15 cellular contexts compared by ENCODE assay signal in the genomic region with DNA sequence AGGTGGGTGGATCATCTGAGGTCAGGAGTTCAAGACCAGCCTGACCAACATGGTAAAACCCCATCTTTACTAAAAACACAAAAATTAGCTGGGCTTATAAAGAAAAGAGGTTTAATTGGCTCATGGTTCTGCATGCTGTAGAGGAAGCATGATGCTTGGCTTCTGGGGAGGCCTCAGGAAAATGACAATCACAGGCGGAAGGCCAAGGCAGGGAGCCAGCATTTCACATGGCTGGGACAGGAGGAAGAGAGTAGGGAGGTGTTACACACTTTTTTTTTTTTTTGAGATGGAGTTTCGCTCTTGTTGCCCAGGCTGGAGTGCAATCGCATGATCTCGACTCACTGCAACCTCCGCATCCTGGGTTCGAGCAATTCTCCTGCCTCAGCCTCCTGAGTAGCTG. TPM values are rescaled to one million over a fixed set of nuclear protein-coding genes. Genes with fewer than 3 reads are reported as not detected.
"Had no signal": no experiment of that assay in that cellular context is flagged by ENCODE, and none has a peak within 500 bp of the region (broad histone marks: within the 10 kb centered on the region; RNA-seq: fewer than 3 reads in every experiment).

No MANE protein-coding gene starts in this region.

RNA-seq across cellular contexts. Expression of a gene that starts 3.6 kb away (rescaled TPM):
- total RNA-seq: activated CD8-positive, alpha-beta T cell treated with anti-CD3 and anti-CD28 coated beads, Interleukin-2, amount 10 ng/mL, durations not matched to agents 7 days and 5 days; activated T-helper 1 cell treated with anti-CD3 and anti-CD28 coated beads, Interleukin-12 subunit alpha, Interleukin-12 subunit beta, Interleukin-2, Interleukin-4 antibody, amounts not matched to agents 30 ng/mL and 10 ng/mL and 1 ng/mL, durations not matched to agents 14 hours and 24 hours and 36 hours; astrocyte; breast epithelium; esophagus muscularis mucosa; gastroesophageal sphincter; lower lobe of right lung; naive thymus-derived CD8-positive, alpha-beta T cell; pancreas; sigmoid colon; SJSA1; smooth muscle cell; stomach; thoracic aorta; vagina had no signal
- polyA plus RNA-seq: naive thymus-derived CD8-positive, alpha-beta T cell; smooth muscle cell; stomach had no signal

RNA-seq across cellular contexts. Expression of a gene that starts 21.0 kb away (rescaled TPM):
- polyA plus RNA-seq: naive thymus-derived CD8-positive, alpha-beta T cell had no signal

RNA-seq across cellular contexts. Expression of a gene that starts 48.2 kb away (rescaled TPM):
- total RNA-seq: naive thymus-derived CD8-positive, alpha-beta T cell had no signal
